In the genomic region with DNA sequence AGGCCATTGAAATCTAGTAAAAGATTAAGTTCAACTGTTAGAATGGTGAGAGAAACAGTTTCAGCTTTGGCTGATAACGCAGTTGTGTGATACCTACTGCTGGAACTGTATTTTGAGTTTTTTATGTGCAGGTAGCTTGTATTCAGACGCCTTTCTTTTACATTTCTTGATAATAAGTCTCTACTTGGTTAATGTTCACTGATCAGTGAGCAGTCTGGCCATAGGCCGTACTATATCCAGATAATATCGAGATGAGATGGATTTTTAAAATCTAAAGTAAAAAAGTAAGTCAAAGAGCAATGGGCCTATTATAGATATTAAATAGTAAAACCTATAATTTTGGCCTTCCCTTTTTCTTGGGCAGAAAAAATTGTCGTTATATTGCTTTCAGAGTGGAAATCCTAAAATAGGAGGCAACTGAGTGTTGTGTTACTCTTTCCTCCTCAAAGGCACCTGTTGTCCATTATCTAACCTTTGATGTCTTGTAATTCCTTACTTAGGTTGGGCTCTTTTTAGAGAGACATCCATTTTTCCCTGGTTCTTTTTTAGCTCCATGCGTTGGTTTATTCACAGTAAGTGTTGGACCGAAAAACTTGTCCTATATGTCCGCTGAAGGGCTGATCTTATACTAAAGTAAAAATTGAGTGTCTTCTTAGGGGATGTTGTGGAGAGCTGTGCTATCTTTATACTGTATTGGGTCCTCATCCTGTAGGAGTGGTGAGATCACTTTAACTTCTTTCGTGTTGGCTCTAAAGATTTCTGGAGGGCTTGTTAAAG, we compare ENCODE assay signal across 9 cellular contexts. TPM values are rescaled to one million over a fixed set of nuclear protein-coding genes. Genes with fewer than 3 reads are reported as not detected.
A peak's percentile ranks its signal among the peaks of the same experiment; 100 is the strongest.
DNase-seq lines count a peak whose midpoint lies in the region; ATAC-seq, FAIRE-seq and TF ChIP-seq lines count a peak whose summit lies in the region.
"Had no signal": no experiment of that assay in that cellular context is flagged by ENCODE, and none has a peak within 500 bp of the region (broad histone marks: within the 10 kb centered on the region; RNA-seq: fewer than 3 reads in every experiment).

No MANE protein-coding gene starts in this region.

- H3K36me3 ChIP-seq in BJ (ENCODE audit: control insufficient read depth, insufficient read depth, low read length) (no peaks in the 10 kb centered on the region), MG63 (no peaks in the 10 kb centered on the region), endothelial cell of umbilical vein (ENCODE audit: control insufficient read depth in 2 of 2, extremely low read depth in 1 of 2, insufficient read depth in 2 of 2, low read length in 2 of 2) (no peaks in the 10 kb centered on the region), osteoblast (ENCODE audit: insufficient read depth, low read length) (no peaks in the 10 kb centered on the region)

- H3K27ac ChIP-seq in endothelial cell of umbilical vein (ENCODE audit: insufficient read depth, low read depth, low read length) (no peak overlapping the region), osteoblast (ENCODE audit: low read depth, low read length) (peak overlapping the region; percentile 77)

- H2AFZ ChIP-seq in endothelial cell of umbilical vein (ENCODE audit: low read depth, low read length), result no peak overlapping the region
- H2AFZ ChIP-seq in osteoblast (ENCODE audit: low read length), result peak overlapping the region; percentile 83

- dilution Hi-C loops in endothelial cell of umbilical vein (cut with MboI; ENCODE audit: extremely low pct_ligation_motif_present, low sequenced_read_pairs), result no loop called here

- POLR2A ChIA-PET in BJ (lab: Charles Lee), result no interaction called here
- POLR2A ChIA-PET in endothelial cell of umbilical vein (lab: Charles Lee), result no interaction called here

- no peak for ATAC-seq in HG03159 (IDR thresholded peaks at IDR 0.05; ENCODE audit: unreplicated experiment)

- intact Hi-C loops in endothelial cell of umbilical vein (cut with micrococcal nuclease), result no loop called here

- H4K20me1 ChIP-seq in endothelial cell of umbilical vein (replicated peaks; ENCODE audit: control insufficient read depth, extremely low read depth, insufficient read depth, low read length) (no peaks in the 10 kb centered on the region), osteoblast (ENCODE audit: insufficient read depth, low read length) (peaks cover 36% of the 10 kb centered on the region)

- H3K27me3 ChIP-seq in BJ (ENCODE audit: control insufficient read depth, insufficient read depth, low read length) (no peaks in the 10 kb centered on the region), MG63 (no peaks in the 10 kb centered on the region), endothelial cell of umbilical vein (ENCODE audit: control insufficient read depth in 2 of 2, insufficient read depth in 2 of 2, low read length in 2 of 2) (no peaks in the 10 kb centered on the region), osteoblast (ENCODE audit: insufficient read depth, low read length) (no peaks in the 10 kb centered on the region)

- CTCF ChIA-PET in BJ (lab: Yijun Ruan, JAX), result interaction anchor here (0.7 to 1.2 kb wide), 3 partner anchors 12 to 158 kb away, joined by 3 to 5 read pairs (median 3); no protein-coding TSS in a partner anchor
- CTCF ChIA-PET in endothelial cell of umbilical vein (lab: Charles Lee), result interaction anchor here (0.9 to 2.5 kb wide), 4 partner anchors 12 to 158 kb away, joined by 3 to 9 read pairs (median 4); no protein-coding TSS in a partner anchor

- DNase-seq in BJ (ENCODE audit: low read depth), result no peak
- DNase-seq in MG63, result no peak
- DNase-seq in endothelial cell of umbilical vein (ENCODE audit: low read depth, low spot score), result no peak
- DNase-seq in osteoblast (ENCODE audit: insufficient read length, low spot score, missing footprints), result peak; percentile 54
- no peak for DNase-seq in NCI-H2029 treated with DMSO at 0.1 percent for 48 hours (lab: John Stamatoyannopoulos, UW)
- DNase-seq in globus pallidus (ENCODE audit: low spot score), result no peak
- no peak for DNase-seq in NCI-H187 (lab: John Stamatoyannopoulos, UW)
- DNase-seq: stimulated activated CD4-positive, alpha-beta T cell treated with anti-CD3 and anti-CD28 coated beads, Interleukin-1b, Interleukin-23, amount 100 ng/mL, for 48 hours had no signal

- no TSS peak for BruUV-seq in endothelial cell of umbilical vein (replicated peaks; lab: Mats Ljungman, UMichigan)

- no peaks in the 10 kb centered on the region for H3K9me1 ChIP-seq in endothelial cell of umbilical vein (replicated peaks; ENCODE audit: control insufficient read depth, extremely low read depth, insufficient read depth, low read length)

- no peak for FAIRE-seq in endothelial cell of umbilical vein (lab: Jason Lieb, UNC)

- H3K9ac ChIP-seq in endothelial cell of umbilical vein (replicated peaks; ENCODE audit: extremely low read depth, insufficient read depth, low read length), result no peak overlapping the region

- no peak for TF ChIP-seq POLR2A in endothelial cell of umbilical vein (IDR thresholded peaks at IDR 0.05; ENCODE audit: low read depth, low read length)

- H3K79me2 ChIP-seq in endothelial cell of umbilical vein (ENCODE audit: control insufficient read depth, insufficient read depth, low read length) (peaks cover 15% of the 10 kb centered on the region), osteoblast (ENCODE audit: insufficient read depth, low read length) (peaks cover 63% of the 10 kb centered on the region)

- H3K4me1 ChIP-seq in endothelial cell of umbilical vein (ENCODE audit: control insufficient read depth, extremely low read depth, insufficient read depth, low read length) (peaks cover 7% of the 10 kb centered on the region), osteoblast (ENCODE audit: insufficient read depth, low read length) (peaks cover 24% of the 10 kb centered on the region)

- H3K4me3 ChIP-seq in BJ (ENCODE audit: low read depth, low read length) (peak overlapping the region; percentile 66), MG63 (peak overlapping the region; percentile 87), endothelial cell of umbilical vein (replicated peaks in 1 of 3; ENCODE audit: insufficient read depth in 1 of 3, low read depth in 1 of 3, low read length in 3 of 3) (peak overlapping the region in 1 of 3 experiments; percentile 75), osteoblast (ENCODE audit: insufficient read depth, low read length) (peak overlapping the region; percentile 87)

- no peaks in the 10 kb centered on the region for H3K9me3 ChIP-seq in MG63
- no peaks in the 10 kb centered on the region for H3K9me3 ChIP-seq in endothelial cell of umbilical vein (replicated peaks; ENCODE audit: control insufficient read depth, insufficient read depth, low read length)
- H3K9me3 ChIP-seq in osteoblast (ENCODE audit: low read depth, low read length), result no peaks in the 10 kb centered on the region

- no peak for TF ChIP-seq CTCF in BJ (IDR thresholded peaks at IDR 0.05; ENCODE audit: insufficient read depth, low read depth, low read length)
- no peak for TF ChIP-seq CTCF in endothelial cell of umbilical vein (IDR thresholded peaks at IDR 0.05; ENCODE audit: extremely low read depth in 1 of 2, insufficient read depth in 1 of 2, low read depth in 1 of 2, low read length in 2 of 2)
- TF ChIP-seq CTCF in osteoblast (IDR thresholded peaks at IDR 0.05; ENCODE audit: extremely low read depth, low read depth, low read length), result no peak

- H3K4me2 ChIP-seq in endothelial cell of umbilical vein (ENCODE audit: insufficient read depth, low read length) (peak overlapping the region; percentile 82), osteoblast (ENCODE audit: insufficient read depth, low read length) (peak overlapping the region; percentile 92)

TF ChIP-seq in endothelial cell of umbilical vein, 7 proteins besides CTCF, POLR2A, EP300 and RAD21:
- TF ChIP-seq EZH2 (IDR thresholded peaks at IDR 0.05; ENCODE audit: borderline replicate concordance, low read depth, low read length, severe bottlenecking) (no peak), FOS (IDR thresholded peaks at IDR 0.05; ENCODE audit: borderline replicate concordance, insufficient read depth, low read length) (no peak), GATA2 (IDR thresholded peaks at IDR 0.05; ENCODE audit: insufficient read depth, insufficient read length, low read depth, low read length) (no peak), MYC (IDR thresholded peaks at IDR 0.05; ENCODE audit: low read depth, low read length) (no peak), POLR2AphosphoS5 (IDR thresholded peaks at IDR 0.05; ENCODE audit: insufficient read depth, low read depth, low read length) (no peak), JUN (IDR thresholded peaks at IDR 0.05; ENCODE audit: borderline replicate concordance, insufficient read depth, insufficient read length, low read depth) (no peak)
- TF ChIP-seq, protein P1, sequence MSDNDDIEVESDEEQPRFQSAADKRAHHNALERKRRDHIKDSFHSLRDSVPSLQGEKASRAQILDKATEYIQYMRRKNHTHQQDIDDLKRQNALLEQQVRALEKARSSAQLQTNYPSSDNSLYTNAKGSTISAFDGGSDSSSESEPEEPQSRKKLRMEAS (IDR thresholded peaks at IDR 0.05; ENCODE audit: insufficient read depth, insufficient read length), result no peak

RNA-seq across cellular contexts. Expression of gene EML4, which starts 1.7 kb away (rescaled TPM):
- polyA plus RNA-seq in BJ (2011; rRNA removed), result 19.1 and 30.7 TPM in 2 replicates
- polyA minus RNA-seq in BJ (2011; rRNA and poly(A)+ RNA removed), result 23.2 and 23.8 TPM in 2 replicates
- total RNA-seq in MG63 (2014; rRNA removed; shearing (Covaris generic); ENCODE audit: low replicate concordance), result 18.5 and 19.5 TPM in 2 replicates
- 30.8 and 32.0 TPM in 2 replicates for total RNA-seq in endothelial cell of umbilical vein
- 11.1 and 13.3 TPM in 2 replicates for polyA plus RNA-seq in endothelial cell of umbilical vein
- polyA plus RNA-seq in endothelial cell of umbilical vein (2011; cell fraction: cytosol; rRNA removed), result 13.3 and 13.4 TPM in 2 replicates
- 32.8 and 41.2 TPM in 2 replicates for polyA plus RNA-seq in endothelial cell of umbilical vein (2011; cell fraction: nucleus; rRNA removed)
- polyA plus RNA-seq in endothelial cell of umbilical vein (2012), result 14.7 and 21.6 TPM in 2 replicates
- polyA minus RNA-seq in endothelial cell of umbilical vein, result 40.5 and 42.8 TPM in 2 replicates
- polyA minus RNA-seq in endothelial cell of umbilical vein (2011; cell fraction: cytosol; rRNA and poly(A)+ RNA removed), result 19.7 TPM
- 37.8 and 48.9 TPM in 2 replicates for polyA minus RNA-seq in endothelial cell of umbilical vein (2011; cell fraction: nucleus; rRNA and poly(A)+ RNA removed)
- total RNA-seq in osteoblast, result 91.9 and 94.9 TPM in 2 replicates
